ENCODE assay signal across 23 cellular contexts in the genomic region with DNA sequence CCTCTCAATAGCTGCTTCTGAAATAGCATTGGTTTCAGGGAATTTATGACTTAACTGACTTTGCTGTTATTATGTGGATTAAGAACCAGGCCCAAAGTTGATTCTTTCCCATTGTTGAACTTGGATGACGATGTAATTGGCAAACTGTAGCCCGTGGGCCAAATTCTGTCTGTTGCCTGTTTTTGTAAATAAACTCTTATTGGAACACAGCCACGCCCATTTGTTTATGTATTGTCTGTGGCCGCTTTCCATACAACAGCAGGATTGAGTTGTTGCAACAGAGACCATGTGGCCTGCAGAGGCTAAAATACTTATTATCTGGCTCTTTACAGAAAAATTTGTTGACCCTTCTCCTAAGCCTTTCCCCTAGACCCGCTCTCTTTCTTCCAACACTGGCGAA. TPM values are rescaled to one million over a fixed set of nuclear protein-coding genes. Genes with fewer than 3 reads are reported as not detected.
A peak's percentile ranks its signal among the peaks of the same experiment; 100 is the strongest.
DNase-seq lines count a peak whose midpoint lies in the region; ATAC-seq and TF ChIP-seq lines count a peak whose summit lies in the region.
"Had no signal": no experiment of that assay in that cellular context is flagged by ENCODE, and none has a peak within 500 bp of the region (broad histone marks: within the 10 kb centered on the region; RNA-seq: fewer than 3 reads in every experiment).

No MANE protein-coding gene starts in this region.

- no peak for TF ChIP-seq POLR2A in vagina (IDR thresholded peaks at IDR 0.05)

- peak; percentile 25 for ATAC-seq in left lobe of liver
- no peak for ATAC-seq in GM18873 (IDR thresholded peaks at IDR 0.05; ENCODE audit: low FRiP score, unreplicated experiment)
- no peak for ATAC-seq in HG03159 (IDR thresholded peaks at IDR 0.05; ENCODE audit: unreplicated experiment)
- ATAC-seq: K562 had no signal

- peaks cover 17% of the 10 kb centered on the region for H3K4me1 ChIP-seq in vagina
- H3K4me1 ChIP-seq: BE2C had no signal

- H3K27ac ChIP-seq in vagina, result peak overlapping the region; percentile 57
- H3K27ac ChIP-seq: 22Rv1, HL-60, SK-N-MC had no signal

- DNase-seq in activated CD8-positive, alpha-beta memory T cell treated with anti-CD3 and anti-CD28 coated beads, Interleukin-2, amount 50 U/mL, for 48 hours, result peak; percentile 2
- DNase-seq in activated CD8-positive, alpha-beta memory T cell treated with anti-CD3 and anti-CD28 coated beads, Interleukin-2, amount 50 U/mL, for 4 hours, result no peak
- DNase-seq in astrocyte of the hippocampus (ENCODE audit: low read depth, low spot score), result peak; percentile 27
- peak; percentile 66 for DNase-seq in left lobe of liver (ENCODE audit: low spot score)
- no peak for DNase-seq in vagina (ENCODE audit: extremely low spot score in 2 of 2)
- DNase-seq in activated naive CD4-positive, alpha-beta T cell (lab: John Stamatoyannopoulos, UW), result no peak
- DNase-seq: BE2C; Calu3; CD4-positive, alpha-beta T cell; DMS53; NCI-H1436; NCI-H2029; NCI-H2171; NCI-H446 treated with DMSO at 0.1 percent for 48 hours; NCI-H748 treated with DMSO at 0.1 percent for 48 hours; OCI-M1 had no signal

- H3K36me3 ChIP-seq in vagina, result no peaks in the 10 kb centered on the region
- H3K36me3 ChIP-seq: BE2C, HAP-1 had no signal

- H3K4me3 ChIP-seq in vagina, result no peak overlapping the region
- H3K4me3 ChIP-seq: HAP-1, K562, SK-N-MC had no signal

- no peak for TF ChIP-seq CTCF in vagina (IDR thresholded peaks at IDR 0.05)

- H3K27me3 ChIP-seq in vagina, result no peaks in the 10 kb centered on the region
- H3K27me3 ChIP-seq: BE2C had no signal

- intact Hi-C loops in vagina (cut with DNase I), result no loop called here

- H3K9me3 ChIP-seq in vagina, result no peaks in the 10 kb centered on the region
- H3K9me3 ChIP-seq: BE2C, HAP-1 had no signal

RNA-seq across cellular contexts. Expression of gene NTN1, which starts 31.6 kb away (rescaled TPM):
- 11.5 TPM for total RNA-seq in left lobe of liver
- 4.7 TPM for total RNA-seq in vagina

Comparison
In these comparisons a context has a peak if more than half of its experiments do, and no peak if none do; other contexts are left out.
1. DNase-seq: peak in activated CD8-positive, alpha-beta memory T cell treated with anti-CD3 and anti-CD28 coated beads, Interleukin-2, amount 50 U/mL, for 48 hours (single experiment), astrocyte of the hippocampus (single experiment) and left lobe of liver (single experiment); none in activated CD8-positive, alpha-beta memory T cell treated with anti-CD3 and anti-CD28 coated beads, Interleukin-2, amount 50 U/mL, for 4 hours (single experiment), vagina (0 of 2) and activated naive CD4-positive, alpha-beta T cell (0 of 4).